Comparison of ENCODE assay signal across 8 cellular contexts in genomic region chr5:81755320-81755719, GRCh38. TPM values are rescaled to one million over a fixed set of nuclear protein-coding genes. Genes with fewer than 3 reads are reported as not detected.
DNase-seq lines count a peak whose midpoint lies in the region; ATAC-seq and TF ChIP-seq lines count a peak whose summit lies in the region.

No MANE protein-coding gene starts in this region.

- H3K27ac Mint-ChIP-seq in effector memory CD8-positive, alpha-beta T cell, result no peak overlapping the region

- peak; percentile 50 for DNase-seq in HS-27A (ENCODE audit: low read depth)
- peak; percentile 80 for DNase-seq in astrocyte of the cerebellum (ENCODE audit: low read depth)
- peak; percentile 93 for DNase-seq in iris pigment epithelial cell (ENCODE audit: low read depth)
- peak; percentile 71 for DNase-seq in thyroid gland
- DNase-seq in effector memory CD8-positive, alpha-beta T cell, result no peak
- DNase-seq in HEK293T (ENCODE audit: extremely low spot score), result no peak
- no peak for DNase-seq in NCI-H1436 treated with DMSO at 0.1 percent for 48 hours (lab: John Stamatoyannopoulos, UW)

- peaks cover 19 to 25% of the 10 kb centered on the region in 2 donors for H3K27me3 Mint-ChIP-seq in effector memory CD8-positive, alpha-beta T cell

- no peak for ATAC-seq in GM21360 (IDR thresholded peaks at IDR 0.05; ENCODE audit: unreplicated experiment)
- ATAC-seq in effector memory CD8-positive, alpha-beta T cell (replicated peaks), result no peak

- no peaks in the 10 kb centered on the region for H3K27me3 ChIP-seq in thyroid gland

- H3K4me3 ChIP-seq in astrocyte of the cerebellum (ENCODE audit: low read depth, low read length), result no peak overlapping the region
- no peak overlapping the region for H3K4me3 ChIP-seq in thyroid gland (replicated peaks in 1 of 3)

- H3K4me1 Mint-ChIP-seq in effector memory CD8-positive, alpha-beta T cell (ENCODE audit: low read depth in 2 of 2), result peaks cover 1 to 6% of the 10 kb centered on the region in 2 donors

- intact Hi-C loops in thyroid gland (cut with DNase I), result no loop called here

- H3K4me1 ChIP-seq in thyroid gland, result peaks cover 27 to 32% of the 10 kb centered on the region in 2 donors

- in situ Hi-C loops in astrocyte of the cerebellum (cut with HindIII; ENCODE audit: low sequenced_read_pairs), result no loop called here

- WGBS in thyroid gland, 2 donors, result 4 to 21% methylated on average over 2 of the region's 2 CpGs

- peaks cover 12% of the 10 kb centered on the region for H3K36me3 Mint-ChIP-seq in effector memory CD8-positive, alpha-beta T cell (ENCODE audit: insufficient read depth)

- no peaks in the 10 kb centered on the region for H3K9me3 ChIP-seq in thyroid gland

- CTCF ChIA-PET in HEK293T (lab: Yijun Ruan, JAX), result interaction anchor here (0.9 to 3.5 kb wide), 3 partner anchors 83 to 411 kb away, joined by 3 to 14 read pairs (median 4); no protein-coding TSS in a partner anchor

- POLR2A ChIA-PET in HEK293T (lab: Yijun Ruan, JAX), result interaction anchor here (1.1 to 2.3 kb wide), 3 partner anchors 12 to 97 kb away, joined by 5 to 14 read pairs (median 5); no protein-coding TSS in a partner anchor

- no peak for TF ChIP-seq CTCF in astrocyte of the cerebellum (IDR thresholded peaks at IDR 0.05; ENCODE audit: low read depth, low read length, missing control alignments)
- TF ChIP-seq CTCF in thyroid gland (IDR thresholded peaks at IDR 0.05), result no peak

- H3K36me3 ChIP-seq in thyroid gland, result no peaks in the 10 kb centered on the region

- no peak overlapping the region for H3K4me3 Mint-ChIP-seq in effector memory CD8-positive, alpha-beta T cell

- no peaks in the 10 kb centered on the region for H3K9me3 Mint-ChIP-seq in effector memory CD8-positive, alpha-beta T cell

- H3K27ac ChIP-seq in thyroid gland, result peak overlapping the region; percentile 78 to 94 (median 90)

- TF ChIP-seq POLR2A in thyroid gland (IDR thresholded peaks at IDR 0.05), result peak in 1 of 2 donors; percentile 66

TF ChIP-seq in HEK293T, 16 proteins besides CTCF, POLR2A, EP300 and RAD21:
- TF ChIP-seq FOXK2 (IDR thresholded peaks at IDR 0.05) (no peak), ZNF384 (IDR thresholded peaks at IDR 0.05) (no peak), CTBP1 (IDR thresholded peaks at IDR 0.05; ENCODE audit: borderline replicate concordance) (no peak), PKNOX1 (IDR thresholded peaks at IDR 0.05) (no peak), FOXA1 (IDR thresholded peaks at IDR 0.05) (no peak), ELF4 (IDR thresholded peaks at IDR 0.05) (no peak), SP1 (IDR thresholded peaks at IDR 0.05) (no peak), SUZ12 (IDR thresholded peaks at IDR 0.05) (no peak), BHLHE40 (IDR thresholded peaks at IDR 0.05; ENCODE audit: borderline replicate concordance) (no peak), NFRKB (IDR thresholded peaks at IDR 0.05) (no peak), L3MBTL2 (conservative IDR thresholded peaks at IDR 0.05) (no peak), FOXM1 (IDR thresholded peaks at IDR 0.05; ENCODE audit: borderline replicate concordance) (no peak), HDGF (IDR thresholded peaks at IDR 0.05; ENCODE audit: borderline replicate concordance) (no peak), TARDBP (IDR thresholded peaks at IDR 0.05) (no peak), LEF1 (IDR thresholded peaks at IDR 0.05; ENCODE audit: borderline replicate concordance) (no peak), ARNT (IDR thresholded peaks at IDR 0.05) (no peak)

RNA-seq across cellular contexts. Expression of gene SSBP2, which starts 4.4 kb away (rescaled TPM):
- total RNA-seq in thyroid gland, result 10 to 100 TPM; 38.6 to 58.5 (median 51.8) TPM

Comparison
In these comparisons a context has a peak if more than half of its experiments do, and no peak if none do; other contexts are left out.
1. DNase-seq: peak in HS-27A (single experiment), astrocyte of the cerebellum (single experiment), iris pigment epithelial cell (single experiment) and thyroid gland (2 of 2); none in effector memory CD8-positive, alpha-beta T cell (0 of 3), HEK293T (single experiment) and NCI-H1436 treated with DMSO at 0.1 percent for 48 hours (single experiment).